Comparison of ENCODE assay signal across 10 cellular contexts in the genomic region with DNA sequence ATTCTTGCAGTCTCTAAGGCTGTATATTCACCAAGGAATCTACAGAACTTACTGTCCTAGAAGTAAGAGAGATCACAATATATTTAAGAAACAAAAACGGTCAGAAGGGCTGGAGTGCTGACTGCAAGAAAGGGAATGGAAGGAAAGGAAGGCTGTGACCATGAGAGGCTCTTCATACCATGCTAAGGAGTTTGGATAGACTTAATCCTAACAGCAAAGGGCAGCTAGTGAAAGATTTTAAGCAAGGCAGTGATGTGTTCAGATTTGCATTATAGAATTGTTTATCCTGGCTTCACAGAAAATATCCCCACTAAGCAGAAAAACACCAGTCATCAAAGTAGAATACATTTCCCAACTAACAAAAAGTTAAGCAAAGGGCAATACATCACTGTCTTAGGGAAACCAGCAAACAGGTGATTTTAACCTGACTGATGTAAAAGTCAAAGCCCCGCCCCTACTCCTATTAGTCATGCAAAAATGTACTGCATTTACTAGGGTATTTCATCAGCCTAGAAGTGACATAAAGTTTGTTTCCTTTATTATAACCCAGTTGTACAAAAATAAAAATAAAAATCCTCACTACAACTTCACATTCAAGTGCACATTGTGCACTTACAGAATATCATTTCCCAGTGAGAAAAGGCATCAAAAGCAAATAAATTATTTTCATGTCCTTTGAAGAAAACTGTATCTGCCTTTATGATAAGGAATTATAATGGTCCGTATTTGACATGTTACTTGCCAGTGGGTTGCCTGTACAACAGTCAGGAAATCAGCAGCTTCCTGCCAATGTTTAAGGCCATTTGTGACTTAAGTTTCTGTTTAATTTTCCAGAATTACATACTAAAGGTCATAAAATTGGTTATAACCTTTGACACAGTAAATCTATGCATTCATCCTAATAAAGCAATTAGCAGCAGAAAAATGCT. TPM values are rescaled to one million over a fixed set of nuclear protein-coding genes. Genes with fewer than 3 reads are reported as not detected.
DNase-seq lines count a peak whose midpoint lies in the region; ATAC-seq, FAIRE-seq and TF ChIP-seq lines count a peak whose summit lies in the region.
"Had no signal": no experiment of that assay in that cellular context is flagged by ENCODE, and none has a peak within 500 bp of the region (broad histone marks: within the 10 kb centered on the region; RNA-seq: fewer than 3 reads in every experiment).

No MANE protein-coding gene starts in this region.

- no peak for FAIRE-seq in D721Med (lab: Jason Lieb, UNC)
- FAIRE-seq: GM12878 had no signal

- H3K27me3 ChIP-seq in CD4-positive, alpha-beta memory T cell (ENCODE audit: insufficient read depth, low read length): no peaks in the 10 kb centered on the region
- no peaks in the 10 kb centered on the region for H3K27me3 ChIP-seq in KMS-11 (ENCODE audit: insufficient read depth, low read depth)
- H3K27me3 ChIP-seq: heart left ventricle had no signal

- DNase-seq in CD4-positive, alpha-beta memory T cell: peak in 2 of 5 donors; percentile 24 to 74
- DNase-seq in activated naive CD4-positive, alpha-beta T cell treated with anti-CD3 and anti-CD28 coated beads, Interleukin-2, amount 50 U/mL, for 72 hours (ENCODE audit: low spot score in 2 of 2): peak in 1 of 2 donors; percentile 43
- no peak for DNase-seq in mucosa of descending colon
- no peak for DNase-seq in putamen (ENCODE audit: low spot score)
- DNase-seq in D721Med (ENCODE audit: insufficient read length, low spot score): no peak
- DNase-seq in cerebellum (ENCODE audit: low spot score): no peak
- DNase-seq: heart left ventricle had no signal

- no peak overlapping the region for H2AFZ ChIP-seq in KMS-11 (ENCODE audit: low read depth)

- no peaks in the 10 kb centered on the region for H3K36me3 ChIP-seq in CD4-positive, alpha-beta memory T cell (ENCODE audit: insufficient read depth, low read length)
- no peaks in the 10 kb centered on the region for H3K36me3 ChIP-seq in KMS-11 (ENCODE audit: insufficient read depth)
- no peaks in the 10 kb centered on the region for H3K36me3 ChIP-seq in mucosa of descending colon (ENCODE audit: low read depth)
- H3K36me3 ChIP-seq: heart left ventricle had no signal

- peak overlapping the region in 6 of 7 donors; percentile 6 to 82 (median 56) for H3K27ac Mint-ChIP-seq in CD4-positive, alpha-beta memory T cell
- peak overlapping the region; percentile 79 to 80 for H3K27ac Mint-ChIP-seq in activated naive CD4-positive, alpha-beta T cell treated with anti-CD3 and anti-CD28 coated beads, Interleukin-2, amount 50 U/mL, for 72 hours

- intact Hi-C loops in CD4-positive, alpha-beta memory T cell (cut with micrococcal nuclease): loop anchor here (1.0 to 2.0 kb wide), 2 partner anchors 8 to 16 kb away; no protein-coding TSS in a partner anchor
- intact Hi-C loops in mucosa of descending colon (cut with DNase I, micrococcal nuclease): no loop called here

- H3K4me2 ChIP-seq in KMS-11: peak overlapping the region; percentile 14; the same call in 1 of the 2 replicates

- TF ChIP-seq CTCF in KMS-11 (conservative IDR thresholded peaks at IDR 0.05; ENCODE audit: low read depth, low read length) (no peak), mucosa of descending colon (IDR thresholded peaks at IDR 0.05) (no peak), D721Med (IDR thresholded peaks at IDR 0.05; ENCODE audit: insufficient read depth, missing control alignments) (no peak)

- H3K36me3 Mint-ChIP-seq in CD4-positive, alpha-beta memory T cell: peaks cover 0 to 16% of the 10 kb centered on the region in 2 donors
- no peaks in the 10 kb centered on the region for H3K36me3 Mint-ChIP-seq in activated naive CD4-positive, alpha-beta T cell treated with anti-CD3 and anti-CD28 coated beads, Interleukin-2, amount 50 U/mL, for 72 hours

- no peak overlapping the region for H3K27ac ChIP-seq in CD4-positive, alpha-beta memory T cell (ENCODE audit: low read depth, low read length)
- H3K27ac ChIP-seq in KMS-11: no peak overlapping the region; the same call in 1 of the 2 replicates
- H3K27ac ChIP-seq: heart left ventricle had no signal

- CTCF ChIA-PET in CD4-positive, alpha-beta memory T cell (lab: Charles Lee; ENCODE audit: partially characterized antibody): interaction anchor here (1.1 to 1.4 kb wide), 2 partner anchors 16 to 56 kb away, joined by 3 to 4 read pairs; no protein-coding TSS in a partner anchor

- peak overlapping the region in 6 of 8 donors; percentile 22 to 78 (median 58) for H3K4me3 Mint-ChIP-seq in CD4-positive, alpha-beta memory T cell

- no peak overlapping the region for H3K9ac ChIP-seq in KMS-11

- peaks cover 5% of the 10 kb centered on the region for H4K20me1 ChIP-seq in KMS-11 (ENCODE audit: insufficient read depth)

- H3K4me1 Mint-ChIP-seq in CD4-positive, alpha-beta memory T cell: peaks cover 68 to 88% (median 79%) of the 10 kb centered on the region in 4 donors

- H3K79me2 ChIP-seq in KMS-11 (ENCODE audit: insufficient read depth, low read depth): peaks cover 76% of the 10 kb centered on the region

- peaks cover 89% of the 10 kb centered on the region for H3K4me1 ChIP-seq in CD4-positive, alpha-beta memory T cell (ENCODE audit: insufficient read depth, low read length)
- H3K4me1 ChIP-seq in KMS-11 (ENCODE audit: low read depth, poor library complexity, severe bottlenecking) (peaks cover 67% of the 10 kb centered on the region), mucosa of descending colon (ENCODE audit: low read depth) (peaks cover 38% of the 10 kb centered on the region)

- POLR2A ChIA-PET in CD4-positive, alpha-beta memory T cell (lab: Charles Lee; ENCODE audit: partially characterized antibody): interaction anchor here (0.9 to 1.4 kb wide), 6 partner anchors 7 to 119 kb away, joined by 3 to 6 read pairs (median 3); no protein-coding TSS in a partner anchor

- H3K9me3 ChIP-seq in CD4-positive, alpha-beta memory T cell (ENCODE audit: control insufficient read depth in 1 of 2, low read length in 2 of 2): no peaks in the 10 kb centered on the region
- H3K9me3 ChIP-seq in mucosa of descending colon: no peaks in the 10 kb centered on the region
- H3K9me3 ChIP-seq: heart left ventricle had no signal

- H3K4me3 ChIP-seq in CD4-positive, alpha-beta memory T cell (ENCODE audit: low read length in 2 of 2): no peak overlapping the region
- H3K4me3 ChIP-seq in KMS-11 (IDR thresholded peaks at IDR 0.05; ENCODE audit: insufficient read depth, low read depth, low read length): no peak overlapping the region
- H3K4me3 ChIP-seq in mucosa of descending colon: no peak overlapping the region
- H3K4me3 ChIP-seq: GM12878, heart left ventricle had no signal

- no peaks in the 10 kb centered on the region for H3K27me3 Mint-ChIP-seq in CD4-positive, alpha-beta memory T cell

- peak; percentile 88 to 89 for ATAC-seq in activated naive CD4-positive, alpha-beta T cell treated with anti-CD3 and anti-CD28 coated beads, Interleukin-2, amount 50 U/mL, for 72 hours
- ATAC-seq in mucosa of descending colon: peak; percentile 69
- ATAC-seq in HG03025 (IDR thresholded peaks at IDR 0.05; ENCODE audit: low FRiP score, unreplicated experiment): no peak
- ATAC-seq: GM12878, heart left ventricle had no signal

- H3K9me3 Mint-ChIP-seq in CD4-positive, alpha-beta memory T cell: no peaks in the 10 kb centered on the region
- no peaks in the 10 kb centered on the region for H3K9me3 Mint-ChIP-seq in activated naive CD4-positive, alpha-beta T cell treated with anti-CD3 and anti-CD28 coated beads, Interleukin-2, amount 50 U/mL, for 72 hours

RNA-seq across cellular contexts. Expression of a gene that starts 17.2 kb away (rescaled TPM):
- total RNA-seq in CD4-positive, alpha-beta memory T cell: 100 to 1,000 TPM; 370 to 372 TPM
- polyA plus RNA-seq in CD4-positive, alpha-beta memory T cell: 100 to 1,000 TPM; 163 to 258 TPM
- total RNA-seq in activated naive CD4-positive, alpha-beta T cell treated with anti-CD3 and anti-CD28 coated beads, Interleukin-2, amount 50 U/mL, for 72 hours: 100 to 1,000 TPM in 1 of 2 donors, 10 to 100 TPM in 1; 95.3 to 133 TPM
- total RNA-seq in mucosa of descending colon: 100 to 1,000 TPM in 2 of 3 donors, 10 to 100 TPM in 1; 97.1 to 132 (median 103) TPM
- total RNA-seq in cerebellum: 70.7 TPM
